ENCODE assay signal across 9 cellular contexts in genomic region chr4:67545996-67546356, GRCh38. TPM values are rescaled to one million over a fixed set of nuclear protein-coding genes. Genes with fewer than 3 reads are reported as not detected.
DNase-seq lines count a peak whose midpoint lies in the region; ATAC-seq and TF ChIP-seq lines count a peak whose summit lies in the region.
"Had no signal": no experiment of that assay in that cellular context is flagged by ENCODE, and none has a peak within 500 bp of the region (broad histone marks: within the 10 kb centered on the region; RNA-seq: fewer than 3 reads in every experiment).

No MANE protein-coding gene starts in this region.

- TF ChIP-seq EP300 in esophagus muscularis mucosa (IDR thresholded peaks at IDR 0.05) = no peak

- WGBS in esophagus muscularis mucosa = 32% methylated on average over 4 of the region's 4 CpGs

- no peaks in the 10 kb centered on the region for H3K9me3 ChIP-seq in PC-3 (ENCODE audit: low read length)
- no peaks in the 10 kb centered on the region for H3K9me3 ChIP-seq in esophagus muscularis mucosa
- no peaks in the 10 kb centered on the region for H3K9me3 ChIP-seq in skeletal muscle tissue (ENCODE audit: control insufficient read depth in 3 of 3, low read length in 3 of 3)

- CTCF ChIA-PET in PC-3 (lab: Charles Lee) = interaction anchor here (0.6 kb wide), 1 partner anchor 943 kb away, joined by 3 read pairs; no protein-coding TSS in a partner anchor

- no peak for TF ChIP-seq CTCF in PC-3 (conservative IDR thresholded peaks at IDR 0.05; ENCODE audit: low read depth, low read length)
- no peak for TF ChIP-seq CTCF in esophagus muscularis mucosa (IDR thresholded peaks at IDR 0.05)
- no peak for TF ChIP-seq CTCF in endothelial cell (IDR thresholded peaks at IDR 0.05; ENCODE audit: unreplicated experiment)

- no peak for TF ChIP-seq POLR2A in esophagus muscularis mucosa (IDR thresholded peaks at IDR 0.05; ENCODE audit: low read depth)

- peaks cover 7% of the 10 kb centered on the region for H3K27me3 Mint-ChIP-seq in endothelial cell (ENCODE audit: unreplicated experiment)

- H3K9me3 Mint-ChIP-seq in endothelial cell (ENCODE audit: unreplicated experiment) = no peaks in the 10 kb centered on the region

- H3K27me3 ChIP-seq in PC-3 (ENCODE audit: low read length) (no peaks in the 10 kb centered on the region), esophagus muscularis mucosa (no peaks in the 10 kb centered on the region), skeletal muscle tissue (ENCODE audit: control insufficient read depth in 3 of 3, insufficient read depth in 3 of 3, low read length in 3 of 3) (no peaks in the 10 kb centered on the region)

- H3K27ac Mint-ChIP-seq in endothelial cell (ENCODE audit: unreplicated experiment) = no peak overlapping the region

- H3K4me1 Mint-ChIP-seq in endothelial cell (ENCODE audit: unreplicated experiment) = peaks cover 20% of the 10 kb centered on the region

- no peak overlapping the region for H3K4me3 Mint-ChIP-seq in endothelial cell (ENCODE audit: unreplicated experiment)

- no peaks in the 10 kb centered on the region for H3K9me2 ChIP-seq in PC-3 (replicated peaks; ENCODE audit: low read length)

- peak overlapping the region; percentile 66 for H3K4me3 ChIP-seq in PC-3 (ENCODE audit: low read length)
- peak overlapping the region; percentile 67 to 79 (median 73) for H3K4me3 ChIP-seq in esophagus muscularis mucosa
- H3K4me3 ChIP-seq in skeletal muscle tissue (ENCODE audit: low read length in 3 of 3) = peak overlapping the region; percentile 83 to 96 (median 87)

- H3K4me1 ChIP-seq in PC-3 (ENCODE audit: insufficient read depth, low read length) (peaks cover 30% of the 10 kb centered on the region), esophagus muscularis mucosa (peaks cover 8 to 34% (median 33%) of the 10 kb centered on the region in 4 donors), skeletal muscle tissue (ENCODE audit: control insufficient read depth in 3 of 3, insufficient read depth in 3 of 3, low read length in 3 of 3) (peaks cover 0 to 16% (median 6%) of the 10 kb centered on the region in 3 donors)

- H3K27ac ChIP-seq in PC-3 (ENCODE audit: low read length) (peak overlapping the region; percentile 19; the same call in 1 of the 2 replicates), esophagus muscularis mucosa (replicated peaks in 1 of 4) (peak overlapping the region; percentile 84 to 92 (median 90)), skeletal muscle tissue (ENCODE audit: low read depth, low read length) (no peak overlapping the region)

- BruUV-seq in PC-3 (replicated peaks; lab: Mats Ljungman, UMichigan) = TSS peak; percentile 81

- peaks cover 9% of the 10 kb centered on the region for H3K36me3 Mint-ChIP-seq in endothelial cell (ENCODE audit: low read depth, unreplicated experiment)

- POLR2A ChIA-PET in PC-3 (lab: Charles Lee; ENCODE audit: unreplicated experiment) = interaction anchor here (0.6 kb wide), 1 partner anchor 59 kb away, joined by 3 read pairs; no protein-coding TSS in a partner anchor

- H3F3A ChIP-seq in PC-3 (ENCODE audit: low read length, unreplicated experiment) = no peaks in the 10 kb centered on the region

- peaks cover 19% of the 10 kb centered on the region; the same call in 1 of the 2 replicates for H4K20me1 ChIP-seq in PC-3 (ENCODE audit: low read length)

- peak overlapping the region; percentile 90 for H2AFZ ChIP-seq in PC-3 (ENCODE audit: low read length)

- ATAC-seq in PC-3 (no peak), GM19035 (IDR thresholded peaks at IDR 0.05; ENCODE audit: unreplicated experiment) (no peak), HG03159 (IDR thresholded peaks at IDR 0.05; ENCODE audit: unreplicated experiment) (no peak)

- peak overlapping the region; percentile 86 for H3K4me2 ChIP-seq in PC-3 (ENCODE audit: low read length)

- H3K36me3 ChIP-seq in PC-3 (ENCODE audit: low read depth, low read length) = peaks cover 6% of the 10 kb centered on the region; the same call in 1 of the 2 replicates
- H3K36me3 ChIP-seq in esophagus muscularis mucosa = peaks cover 0 to 6% (median under 1%) of the 10 kb centered on the region in 4 donors
- H3K36me3 ChIP-seq in skeletal muscle tissue (ENCODE audit: control insufficient read depth in 3 of 3, insufficient read depth in 3 of 3, low read length in 3 of 3) = peaks cover 0 to 11% (median 5%) of the 10 kb centered on the region in 3 donors

- intact Hi-C loops in PC-3 (cut with micrococcal nuclease) (loop anchor here (1.0 to 10.0 kb wide), 3 partner anchors 57 to 629 kb away; no protein-coding TSS in a partner anchor), esophagus muscularis mucosa (cut with DNase I) (loop anchor here (5.0 kb wide), 1 partner anchor 156 kb away; the partner anchor contains the start of gene UBA6)

- peak; percentile 20 for DNase-seq in NCI-H2171 treated with DMSO at 0.1 percent for 48 hours (lab: John Stamatoyannopoulos, UW)
- DNase-seq in NCI-H2171 (lab: John Stamatoyannopoulos, UW) = no peak
- no peak for DNase-seq in PC-3
- no peak for DNase-seq in esophagus muscularis mucosa (ENCODE audit: extremely low spot score)
- DNase-seq in endothelial cell (ENCODE audit: low spot score) = no peak

- peaks cover 40% of the 10 kb centered on the region for H3K79me2 ChIP-seq in PC-3 (ENCODE audit: low read length)

- H3K9ac ChIP-seq in PC-3 (ENCODE audit: low read length) (peak overlapping the region; percentile 70), skeletal muscle tissue (ENCODE audit: low read depth in 1 of 3, low read length in 3 of 3) (peak overlapping the region; percentile 42 to 65 (median 44))

RNA-seq across cellular contexts. Expression of gene CENPC, which starts 0.7 kb away (rescaled TPM):
- total RNA-seq in PC-3 (2014; rRNA removed) (8.4 and 10.6 TPM in 2 replicates), esophagus muscularis mucosa (10 to 100 TPM; 14.5 to 26.2 (median 15.3) TPM), skeletal muscle tissue (28.2 TPM), endothelial cell (ENCODE audit: unreplicated experiment) (25.7 TPM)

RNA-seq across cellular contexts. Expression of gene STAP1, which starts 12.6 kb away (rescaled TPM):
- total RNA-seq in PC-3 (2014; rRNA removed) (not detected in 2 replicates), esophagus muscularis mucosa (1 to 10 TPM in 1 of 4 donors, under 1 TPM in 1, not detected in 2; 0.42 to 1.2 TPM), skeletal muscle tissue (0.52 TPM), endothelial cell (ENCODE audit: unreplicated experiment) (3.5 TPM)
- total RNA-seq: Daoy had no signal
